In the genomic region with DNA sequence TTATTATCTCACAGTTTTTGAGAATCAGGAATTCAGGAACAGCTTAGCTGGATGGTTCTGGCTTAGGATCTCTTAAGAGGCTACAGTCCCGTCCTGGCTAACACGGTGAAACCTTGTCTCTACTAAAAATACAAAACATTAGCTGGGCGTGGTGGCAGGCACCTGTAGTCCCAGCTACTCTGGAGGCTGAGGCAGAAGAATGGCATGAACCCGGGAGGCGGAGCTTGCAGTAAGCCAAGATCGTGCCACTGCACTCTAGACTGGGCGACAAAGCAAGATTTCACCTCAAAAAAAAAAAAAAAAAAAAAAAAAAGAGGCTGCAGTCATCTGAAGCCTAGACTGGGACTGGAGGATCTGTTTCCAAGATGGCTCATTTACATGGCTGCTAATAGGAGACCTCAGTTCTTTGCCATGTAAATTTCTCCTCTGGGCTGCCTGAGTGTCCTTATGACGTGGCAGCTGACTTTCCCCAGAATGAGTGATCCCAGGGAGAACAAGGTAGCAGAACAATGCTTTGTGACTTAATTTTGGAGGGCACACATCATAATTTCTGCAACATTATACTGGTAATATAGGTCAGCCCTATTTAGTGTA, we compare ENCODE assay signal across 25 cellular contexts.
DNase-seq lines count a peak whose midpoint lies in the region; ATAC-seq and TF ChIP-seq lines count a peak whose summit lies in the region.
"Had no signal": no experiment of that assay in that cellular context is flagged by ENCODE, and none has a peak within 500 bp of the region (broad histone marks: within the 10 kb centered on the region; RNA-seq: fewer than 3 reads in every experiment).

No MANE protein-coding gene starts in this region.

- no peak overlapping the region for H3K23ac ChIP-seq in H9 (ENCODE audit: insufficient read length, low read depth, low read length)

- no peaks in the 10 kb centered on the region for H3K9me3 ChIP-seq in CD4-positive, CD25-positive, alpha-beta regulatory T cell (ENCODE audit: control insufficient read depth in 2 of 2, low read length in 2 of 2)
- H3K9me3 ChIP-seq in H9 (ENCODE audit: control insufficient read depth, low read depth, low read length) (no peaks in the 10 kb centered on the region), psoas muscle (no peaks in the 10 kb centered on the region)
- no peaks in the 10 kb centered on the region for H3K9me3 ChIP-seq in CD8-positive, alpha-beta memory T cell (ENCODE audit: low read length)
- H3K9me3 ChIP-seq: esophagus squamous epithelium, left lung, ovary had no signal

- H3K27me3 Mint-ChIP-seq in CD4-positive, CD25-positive, alpha-beta regulatory T cell = no peaks in the 10 kb centered on the region
- no peaks in the 10 kb centered on the region for H3K27me3 Mint-ChIP-seq in H9 (ENCODE audit: low read depth)
- no peaks in the 10 kb centered on the region for H3K27me3 Mint-ChIP-seq in central memory CD8-positive, alpha-beta T cell
- no peaks in the 10 kb centered on the region for H3K27me3 Mint-ChIP-seq in CD8-positive, alpha-beta memory T cell
- H3K27me3 Mint-ChIP-seq: activated CD8-positive, alpha-beta T cell treated with anti-CD3 and anti-CD28 coated beads for 36 hours; T-helper 17 cell had no signal

- no peak overlapping the region for H2AFZ ChIP-seq in H9 (ENCODE audit: low read length)

- no peak overlapping the region for H2BK120ac ChIP-seq in H9 (ENCODE audit: low read depth, low read length, poor library complexity, severe bottlenecking)

- no peak overlapping the region for H2BK5ac ChIP-seq in H9 (ENCODE audit: insufficient read length, low read length)

- H3K79me2 ChIP-seq in H9 (ENCODE audit: insufficient read depth, low read length) = no peaks in the 10 kb centered on the region

- H4K20me1 ChIP-seq in H9 (ENCODE audit: control insufficient read depth, insufficient read depth, insufficient read length) = no peaks in the 10 kb centered on the region

- CTCF ChIA-PET in CD8-positive, alpha-beta memory T cell (lab: Charles Lee) = no interaction called here

- no peak for DNase-seq in CD4-positive, CD25-positive, alpha-beta regulatory T cell
- peak; percentile 46 for DNase-seq in H9
- no peak for DNase-seq in central memory CD8-positive, alpha-beta T cell (ENCODE audit: low spot score in 2 of 2)
- no peak for DNase-seq in psoas muscle
- no peak for DNase-seq in epidermal melanocyte (ENCODE audit: insufficient read length, low spot score)
- no peak for DNase-seq in inferior parietal cortex (ENCODE audit: extremely low spot score)
- DNase-seq in CD8-positive, alpha-beta memory T cell = no peak
- DNase-seq: activated CD8-positive, alpha-beta T cell treated with anti-CD3 and anti-CD28 coated beads for 36 hours; anterior cingulate cortex; cortex of kidney; DMS 273 treated with DMSO at 0.1 percent for 48 hours; endodermal cell; esophagus squamous epithelium; foreskin melanocyte; hippocampal formation; left lung; ovary; PC-3; stimulated activated CD4-positive, alpha-beta T cell treated with anti-CD3 and anti-CD28 coated beads, Interleukin-2, amount 100 ng/mL, for 24 hours; substantia nigra; T-helper 17 cell had no signal

- POLR2A ChIA-PET in CD8-positive, alpha-beta memory T cell (lab: Charles Lee) = no interaction called here

- no peaks in the 10 kb centered on the region for H3K36me3 ChIP-seq in CD4-positive, CD25-positive, alpha-beta regulatory T cell (ENCODE audit: control insufficient read depth, insufficient read depth, low read length)
- H3K36me3 ChIP-seq in psoas muscle (ENCODE audit: insufficient read depth in 1 of 2, low read depth in 1 of 2) = no peaks in the 10 kb centered on the region
- no peaks in the 10 kb centered on the region for H3K36me3 ChIP-seq in CD8-positive, alpha-beta memory T cell (ENCODE audit: insufficient read depth, low read length)
- H3K36me3 ChIP-seq: esophagus squamous epithelium, left lung, ovary had no signal

- no peaks in the 10 kb centered on the region for H3K27me3 ChIP-seq in CD4-positive, CD25-positive, alpha-beta regulatory T cell (ENCODE audit: control insufficient read depth, insufficient read depth, low read length)
- H3K27me3 ChIP-seq in H9 (ENCODE audit: insufficient read depth, low read length) (no peaks in the 10 kb centered on the region), psoas muscle (ENCODE audit: insufficient read depth in 3 of 3, low read length in 2 of 3) (no peaks in the 10 kb centered on the region)
- no peaks in the 10 kb centered on the region for H3K27me3 ChIP-seq in CD8-positive, alpha-beta memory T cell (ENCODE audit: insufficient read depth, low read length, poor library complexity, severe bottlenecking)
- H3K27me3 ChIP-seq: esophagus squamous epithelium, left lung, ovary had no signal

- H3K4me2 ChIP-seq in H9 (ENCODE audit: insufficient read depth, insufficient read length, low read length) = no peak overlapping the region
- H3K4me2 ChIP-seq: smooth muscle cell had no signal

- H4K8ac ChIP-seq in H9 (replicated peaks; ENCODE audit: insufficient read length, low read depth, low read length) = no peak overlapping the region

- no peaks in the 10 kb centered on the region for H3K23me2 ChIP-seq in H9 (ENCODE audit: insufficient read length, low read depth, low read length, poor library complexity, severe bottlenecking)

- peaks cover 0 to 2% (median 0%) of the 10 kb centered on the region in 7 donors for H3K9me3 Mint-ChIP-seq in CD4-positive, CD25-positive, alpha-beta regulatory T cell
- no peaks in the 10 kb centered on the region for H3K9me3 Mint-ChIP-seq in H9
- no peaks in the 10 kb centered on the region for H3K9me3 Mint-ChIP-seq in central memory CD8-positive, alpha-beta T cell
- no peaks in the 10 kb centered on the region for H3K9me3 Mint-ChIP-seq in CD8-positive, alpha-beta memory T cell
- H3K9me3 Mint-ChIP-seq: activated CD8-positive, alpha-beta T cell treated with anti-CD3 and anti-CD28 coated beads for 36 hours; endodermal cell had no signal

- no peak overlapping the region for H2AK5ac ChIP-seq in H9 (ENCODE audit: insufficient read length, low read length)

- no peak overlapping the region for H3K27ac ChIP-seq in CD4-positive, CD25-positive, alpha-beta regulatory T cell (ENCODE audit: insufficient read depth, low read length, poor library complexity, severe bottlenecking)
- H3K27ac ChIP-seq in H9 (ENCODE audit: insufficient read length, low read depth, low read length) = no peak overlapping the region
- peak overlapping the region; percentile 33 for H3K27ac ChIP-seq in psoas muscle
- no peak overlapping the region for H3K27ac ChIP-seq in CD8-positive, alpha-beta memory T cell (ENCODE audit: low read depth, low read length)
- H3K27ac ChIP-seq: C4-2B, esophagus squamous epithelium, ovary had no signal

- no peaks in the 10 kb centered on the region for H3K79me1 ChIP-seq in H9 (ENCODE audit: insufficient read depth, low read depth, low read length, poor library complexity, severe bottlenecking)

- H3K4me1 Mint-ChIP-seq in CD4-positive, CD25-positive, alpha-beta regulatory T cell = peaks cover 46 to 99% (median 60%) of the 10 kb centered on the region in 4 donors
- peaks cover 37 to 53% of the 10 kb centered on the region in 2 experiments for H3K4me1 Mint-ChIP-seq in H9
- H3K4me1 Mint-ChIP-seq in central memory CD8-positive, alpha-beta T cell = peaks cover 88% of the 10 kb centered on the region
- H3K4me1 Mint-ChIP-seq in CD8-positive, alpha-beta memory T cell = peaks cover 77 to 96% (median 92%) of the 10 kb centered on the region in 3 donors

- H2BK20ac ChIP-seq in H9 (ENCODE audit: low read depth, low read length, poor library complexity, severe bottlenecking) = no peak overlapping the region

- H3K36me3 Mint-ChIP-seq in CD4-positive, CD25-positive, alpha-beta regulatory T cell = peaks cover 26% of the 10 kb centered on the region
- no peaks in the 10 kb centered on the region for H3K36me3 Mint-ChIP-seq in H9 (ENCODE audit: insufficient read depth in 1 of 3, low read depth in 3 of 3)
- peaks cover 10% of the 10 kb centered on the region for H3K36me3 Mint-ChIP-seq in central memory CD8-positive, alpha-beta T cell (ENCODE audit: insufficient read depth)
- peaks cover 0 to 36% (median 9%) of the 10 kb centered on the region in 3 donors for H3K36me3 Mint-ChIP-seq in CD8-positive, alpha-beta memory T cell

- H4K5ac ChIP-seq in H9 (ENCODE audit: insufficient read length, low read depth, low read length) = no peak overlapping the region

- H3K4me3 Mint-ChIP-seq in CD4-positive, CD25-positive, alpha-beta regulatory T cell = peak overlapping the region in 2 of 4 donors; percentile 44 to 45
- H3K4me3 Mint-ChIP-seq in H9 = no peak overlapping the region
- H3K4me3 Mint-ChIP-seq in central memory CD8-positive, alpha-beta T cell = no peak overlapping the region
- peak overlapping the region in 1 of 7 donors; percentile 23 for H3K4me3 Mint-ChIP-seq in CD8-positive, alpha-beta memory T cell
- H3K4me3 Mint-ChIP-seq: activated CD8-positive, alpha-beta T cell treated with anti-CD3 and anti-CD28 coated beads for 36 hours; endodermal cell; T-helper 17 cell had no signal

- H3K14ac ChIP-seq in H9 (ENCODE audit: insufficient read depth, low read length) = no peak overlapping the region

- ATAC-seq in CD4-positive, CD25-positive, alpha-beta regulatory T cell (ENCODE audit: low read depth in 2 of 2) = no peak
- ATAC-seq in central memory CD8-positive, alpha-beta T cell (replicated peaks; ENCODE audit: extremely low read depth, poor library complexity, severe bottlenecking) = no peak
- ATAC-seq in psoas muscle = peak in 3 of 4 donors; percentile 19 to 41 (median 32)
- ATAC-seq: activated CD8-positive, alpha-beta T cell treated with anti-CD3 and anti-CD28 coated beads for 36 hours; left lung; PC-3; Right ventricle myocardium inferior; SK-N-SH treated with all-trans-retinoic acid at 6 μM for 48 hours; T-helper 17 cell had no signal

- no peak overlapping the region for H3K4me3 ChIP-seq in CD4-positive, CD25-positive, alpha-beta regulatory T cell (ENCODE audit: low read depth, low read length)
- H3K4me3 ChIP-seq in psoas muscle = no peak overlapping the region
- no peak overlapping the region for H3K4me3 ChIP-seq in CD8-positive, alpha-beta memory T cell (ENCODE audit: low read length)
- H3K4me3 ChIP-seq: esophagus squamous epithelium, left lung, ovary, smooth muscle cell had no signal

- no peak overlapping the region for H3K56ac ChIP-seq in H9 (ENCODE audit: insufficient read length, low read depth, low read length)

- no peak overlapping the region for H3T11ph ChIP-seq in H9 (ENCODE audit: low read length)

- H2BK12ac ChIP-seq in H9 (ENCODE audit: insufficient read length, low read depth, low read length) = no peak overlapping the region

- peak overlapping the region; percentile 47 to 79 (median 47) for H3K27ac Mint-ChIP-seq in CD4-positive, CD25-positive, alpha-beta regulatory T cell
- H3K27ac Mint-ChIP-seq in H9 = peak overlapping the region in 2 of 3 experiments; percentile 42 to 52; a peak in 2 of 7 replicates
- H3K27ac Mint-ChIP-seq in central memory CD8-positive, alpha-beta T cell (ENCODE audit: low read depth) = peak overlapping the region; percentile 64
- H3K27ac Mint-ChIP-seq in CD8-positive, alpha-beta memory T cell = peak overlapping the region in 3 of 8 donors; percentile 52 to 90 (median 63)
- H3K27ac Mint-ChIP-seq: endodermal cell, T-helper 17 cell had no signal

- H3K4ac ChIP-seq in H9 (ENCODE audit: low read depth, low read length) = no peak overlapping the region

- no peak overlapping the region for H4K91ac ChIP-seq in H9 (ENCODE audit: insufficient read length, low read depth, low read length)

- intact Hi-C loops in psoas muscle (cut with DNase I) = no loop called here

- H3K18ac ChIP-seq in H9 (ENCODE audit: insufficient read length, low read depth, low read length) = no peak overlapping the region

- H2BK15ac ChIP-seq in H9 (ENCODE audit: low read depth, low read length) = no peak overlapping the region

- TF ChIP-seq CTCF in H9 (conservative IDR thresholded peaks at IDR 0.05) (no peak), psoas muscle (IDR thresholded peaks at IDR 0.05) (no peak)

- no CpG with 5 or more reads among the region's 8 CpGs for whole genome bisulfite sequencing in H9 (ENCODE audit: extremely low coverage, insufficient read length, low lambda C conversion rate)
- 45 to 74% (median 49%) methylated on average over 8 of the region's 8 CpGs for WGBS in psoas muscle, 3 donors

- peaks cover 43% of the 10 kb centered on the region for H3K4me1 ChIP-seq in CD4-positive, CD25-positive, alpha-beta regulatory T cell (ENCODE audit: control insufficient read depth, insufficient read depth, low read length, poor library complexity, severe bottlenecking)
- peaks cover 8% of the 10 kb centered on the region for H3K4me1 ChIP-seq in H9 (ENCODE audit: insufficient read depth, low read length)
- peaks cover 63% of the 10 kb centered on the region for H3K4me1 ChIP-seq in psoas muscle
- H3K4me1 ChIP-seq in CD8-positive, alpha-beta memory T cell (ENCODE audit: insufficient read depth, low read length) = peaks cover 58% of the 10 kb centered on the region

- H3K9ac ChIP-seq in H9 (ENCODE audit: extremely low read depth, insufficient read length, low read length) = no peak overlapping the region

Comparison
In these comparisons a context has a peak if more than half of its experiments do, and no peak if none do; other contexts are left out.
1. ATAC-seq: peak in psoas muscle (3 of 4); none in CD4-positive, CD25-positive, alpha-beta regulatory T cell (0 of 2) and central memory CD8-positive, alpha-beta T cell (single experiment).